ENCODE assay signal across 21 cellular contexts in the genomic region with DNA sequence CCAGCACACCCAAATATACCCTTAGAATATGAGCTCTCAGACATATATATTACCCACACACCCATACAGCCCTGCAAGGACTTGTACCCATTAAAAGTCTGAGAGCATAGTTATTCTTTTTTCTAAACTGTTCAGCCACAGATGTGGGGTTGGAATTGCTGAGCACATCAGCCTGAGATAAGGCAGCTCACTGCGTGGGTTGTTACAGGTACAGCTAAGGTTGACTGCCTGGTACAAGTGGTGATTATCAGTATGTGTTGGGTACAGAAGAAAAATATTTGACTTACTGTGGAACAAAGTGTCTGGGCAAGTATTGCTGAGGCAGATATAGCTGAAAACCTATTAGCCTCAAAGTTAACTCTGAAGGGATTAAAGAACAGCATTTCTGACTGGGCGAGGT. TPM values are rescaled to one million over a fixed set of nuclear protein-coding genes. Genes with fewer than 3 reads are reported as not detected.
DNase-seq lines count a peak whose midpoint lies in the region; ATAC-seq and TF ChIP-seq lines count a peak whose summit lies in the region.
"Had no signal": no experiment of that assay in that cellular context is flagged by ENCODE, and none has a peak within 500 bp of the region (broad histone marks: within the 10 kb centered on the region; RNA-seq: fewer than 3 reads in every experiment).

No MANE protein-coding gene starts in this region.

- peaks cover 95% of the 10 kb centered on the region for H4K20me1 ChIP-seq in BLaER1

- 0 out of 2 replicates have a peak overlapping the region, but pooled peaks have one; percentile 7 for H3K9ac ChIP-seq in BLaER1
- H3K9ac ChIP-seq: KMS-11 had no signal

- H3K4me1 ChIP-seq in BLaER1 (peaks cover 10% of the 10 kb centered on the region), stomach (peaks cover 43 to 93% (median 74%) of the 10 kb centered on the region in 4 donors)

- DNase-seq in RWPE1 (ENCODE audit: low spot score) (no peak), head of caudate nucleus (peak in 33 of 42 donors; percentile 12 to 87 (median 55)), stomach (peak; percentile 46), UCSD-AML1 (lab: John Stamatoyannopoulos, UW; ENCODE audit: unreplicated experiment) (no peak), NCI-H1930 (lab: John Stamatoyannopoulos, UW) (no peak)
- DNase-seq: CD4-positive, CD25-positive, alpha-beta regulatory T cell; COR-L47; DMS79; H7; HFFc6; NCI-H1092 treated with DMSO at 0.1 percent for 48 hours; NCI-H1436 treated with DMSO at 0.1 percent for 48 hours; NCI-H2029 treated with DMSO at 0.1 percent for 48 hours; NCI-H226; NCI-H510A treated with DMSO at 0.1 percent for 48 hours; NCI-H748 treated with DMSO at 0.1 percent for 48 hours; Peyer's patch had no signal

- H3K36me3 ChIP-seq in BLaER1 (peaks cover 34% of the 10 kb centered on the region), stomach (peaks cover 0 to 27% (median 16%) of the 10 kb centered on the region in 4 donors)
- H3K36me3 ChIP-seq: Peyer's patch had no signal

- no peak for TF ChIP-seq EP300 in stomach (IDR thresholded peaks at IDR 0.05)

- POLR2A ChIA-PET in RWPE1 (lab: Yijun Ruan, JAX; ENCODE audit: low non-redundant PET), result no interaction called here

- 34 to 58% (median 36%) methylated on average over 2 of the region's 2 CpGs for WGBS in stomach, 5 donors

- CTCF ChIA-PET in RWPE1 (lab: Yijun Ruan, JAX), result no interaction called here

- no peak for TF ChIP-seq POLR2A in stomach (IDR thresholded peaks at IDR 0.05)

- no peak overlapping the region for H3K4me2 ChIP-seq in BLaER1
- H3K4me2 ChIP-seq: KMS-11 had no signal

- H3K27ac ChIP-seq in BLaER1 (no peak overlapping the region), RWPE1 (peak overlapping the region; percentile 31; the same call in 1 of the 2 replicates), stomach (peak overlapping the region; percentile 75 to 98 (median 84))
- H3K27ac ChIP-seq: KMS-11, Peyer's patch, SJSA1 had no signal

- intact Hi-C loops in head of caudate nucleus (cut with DNase I), result no loop called here
- intact Hi-C loops in stomach (cut with DNase I; ENCODE audit: low total_unique reads), result no loop called here

- H3K9me3 ChIP-seq in BLaER1 (no peaks in the 10 kb centered on the region), stomach (no peaks in the 10 kb centered on the region)
- H3K9me3 ChIP-seq: Peyer's patch, SJSA1 had no signal

- ATAC-seq in HG02571 (IDR thresholded peaks at IDR 0.05; ENCODE audit: unreplicated experiment), result no peak

- H3K27me3 ChIP-seq in BLaER1 (no peaks in the 10 kb centered on the region), stomach (no peaks in the 10 kb centered on the region)
- H3K27me3 ChIP-seq: Peyer's patch, SJSA1 had no signal

- H3K4me3 ChIP-seq in BLaER1 (no peak overlapping the region), stomach (peak overlapping the region in 1 of 4 donors; percentile 6)
- H3K4me3 ChIP-seq: Peyer's patch, SJSA1 had no signal

- no peak for TF ChIP-seq CTCF in RWPE1 (conservative IDR thresholded peaks at IDR 0.05; ENCODE audit: low read depth)
- TF ChIP-seq CTCF in stomach (IDR thresholded peaks at IDR 0.05), result no peak

RNA-seq across cellular contexts. Expression of a gene that starts 5.0 kb away (rescaled TPM):
- 100 to 1,000 TPM in 2 of 5 donors, 10 to 100 TPM in 3; 10.7 to 312 (median 94.2) TPM for total RNA-seq in stomach
- polyA plus RNA-seq in stomach, result 100 to 1,000 TPM in 1 of 3 donors, 10 to 100 TPM in 2; 22.2 to 117 (median 84.2) TPM

RNA-seq across cellular contexts. Expression of a gene that starts 52.3 kb away (rescaled TPM):
- 100 to 1,000 TPM in 1 of 5 donors, 10 to 100 TPM in 4; 11.2 to 125 (median 18.5) TPM for total RNA-seq in stomach
- polyA plus RNA-seq in stomach, result 1 to 10 TPM; 3.7 to 7.8 (median 4.0) TPM

RNA-seq across cellular contexts. Expression of a gene that starts 52.6 kb away (rescaled TPM):
- 10 to 100 TPM in 3 of 5 donors, 1 to 10 TPM in 1, under 1 TPM in 1; 0.58 to 40.0 (median 22.7) TPM for total RNA-seq in stomach
- 10 to 100 TPM; 20.4 to 25.1 (median 21.8) TPM for polyA plus RNA-seq in stomach

Comparison
In these comparisons a context has a peak if more than half of its experiments do, and no peak if none do; other contexts are left out.
1. DNase-seq: peak in head of caudate nucleus (33 of 42) and stomach (single experiment); none in RWPE1 (single experiment), UCSD-AML1 (single experiment) and NCI-H1930 (0 of 2).